8 cellular contexts compared by ENCODE assay signal in genomic region chr14:39176263-39177167, GRCh38. TPM values are rescaled to one million over a fixed set of nuclear protein-coding genes. Genes with fewer than 3 reads are reported as not detected.
DNase-seq lines count a peak whose midpoint lies in the region; ATAC-seq and TF ChIP-seq lines count a peak whose summit lies in the region.

No MANE protein-coding gene starts in this region.

- peaks cover 19% of the 10 kb centered on the region for H3K36me3 Mint-ChIP-seq in mesothelial cell of epicardium

- no peak for TF ChIP-seq CTCF in right atrium auricular region (IDR thresholded peaks at IDR 0.05)
- TF ChIP-seq CTCF in brain microvascular endothelial cell (IDR thresholded peaks at IDR 0.05; ENCODE audit: low read depth, low read length, missing control alignments), result no peak
- TF ChIP-seq CTCF in mesothelial cell of epicardium (IDR thresholded peaks at IDR 0.05; ENCODE audit: unreplicated experiment), result no peak
- TF ChIP-seq CTCF in uterus (IDR thresholded peaks at IDR 0.05), result no peak

- no peaks in the 10 kb centered on the region for H3K9me3 Mint-ChIP-seq in mesothelial cell of epicardium

- H3K4me3 Mint-ChIP-seq in mesothelial cell of epicardium, result peak overlapping the region; percentile 95

- intact Hi-C loops in left cardiac atrium (cut with DNase I), result loop anchor here in 1 of 2 donors (5.0 kb wide), 1 partner anchor 251 kb away; no protein-coding TSS in a partner anchor
- intact Hi-C loops in uterus (cut with DNase I; ENCODE audit: low total_unique reads), result no loop called here

- H3K27me3 Mint-ChIP-seq in mesothelial cell of epicardium (ENCODE audit: low read depth), result no peaks in the 10 kb centered on the region

- no peaks in the 10 kb centered on the region for H3K9me3 ChIP-seq in right atrium auricular region
- H3K9me3 ChIP-seq in uterus, result no peaks in the 10 kb centered on the region

- in situ Hi-C loops in brain microvascular endothelial cell (cut with HindIII; ENCODE audit: low pct_ligation_motif_present, low sequenced_read_pairs), result no loop called here

- H3K27me3 ChIP-seq in right atrium auricular region, result no peaks in the 10 kb centered on the region
- no peaks in the 10 kb centered on the region for H3K27me3 ChIP-seq in brain microvascular endothelial cell (replicated peaks)
- H3K27me3 ChIP-seq in uterus, result no peaks in the 10 kb centered on the region

- peaks cover 52% of the 10 kb centered on the region for H3K36me3 ChIP-seq in right atrium auricular region
- H3K36me3 ChIP-seq in brain microvascular endothelial cell (replicated peaks), result peaks cover 52% of the 10 kb centered on the region
- peaks cover 0 to 3% of the 10 kb centered on the region in 2 donors for H3K36me3 ChIP-seq in uterus

- peaks cover 11% of the 10 kb centered on the region for H3K4me1 Mint-ChIP-seq in mesothelial cell of epicardium

- DNase-seq in right atrium auricular region (ENCODE audit: low spot score) (no peak), left cardiac atrium (no peak), brain microvascular endothelial cell (no peak), mesothelial cell of epicardium (ENCODE audit: low spot score in 2 of 2, unreplicated experiment in 2 of 2) (no peak), uterus (no peak), HPDE6-E6E7 (ENCODE audit: extremely low spot score) (no peak), DMS 273 (lab: John Stamatoyannopoulos, UW; ENCODE audit: unreplicated experiment) (no peak), kidney glomerular epithelial cell (lab: John Stamatoyannopoulos, UW) (no peak)

- H3K27ac Mint-ChIP-seq in mesothelial cell of epicardium, result peak overlapping the region; percentile 100

- peak overlapping the region; percentile 85 to 96 for H3K4me3 ChIP-seq in right atrium auricular region
- H3K4me3 ChIP-seq in brain microvascular endothelial cell (ENCODE audit: low read depth, low read length), result peak overlapping the region; percentile 97
- peak overlapping the region; percentile 77 to 93 for H3K4me3 ChIP-seq in uterus

- H3K27ac ChIP-seq in right atrium auricular region (peak overlapping the region in 1 of 2 donors; percentile 91), brain microvascular endothelial cell (no peak overlapping the region), uterus (peak overlapping the region; percentile 90 to 97)

- ATAC-seq in left cardiac atrium, result no peak

- peaks cover 0 to 22% of the 10 kb centered on the region in 2 donors for H3K4me1 ChIP-seq in right atrium auricular region
- H3K4me1 ChIP-seq in uterus, result peaks cover 8 to 10% of the 10 kb centered on the region in 2 donors

- TF ChIP-seq POLR2A in uterus (IDR thresholded peaks at IDR 0.05), result no peak

RNA-seq across cellular contexts. Expression of gene PNN, which starts 1.5 kb away (rescaled TPM):
- total RNA-seq in right atrium auricular region (10 to 100 TPM; 11.4 to 13.4 TPM), left cardiac atrium (10 to 100 TPM; 27.1 to 31.2 TPM), mesothelial cell of epicardium (118 to 131 TPM (median 125 TPM) in 3 replicates), uterus (10 to 100 TPM; 17.9 to 79.0 (median 39.2) TPM)

RNA-seq across cellular contexts. Expression of gene TRAPPC6B, which starts 6.4 kb away (rescaled TPM):
- total RNA-seq in right atrium auricular region (10 to 100 TPM; 14.9 to 16.5 TPM), left cardiac atrium (10 to 100 TPM; 21.1 to 25.0 TPM), mesothelial cell of epicardium (18.9 to 20.1 TPM (median 20.0 TPM) in 3 replicates), uterus (10 to 100 TPM; 25.3 to 59.0 (median 27.9) TPM)

RNA-seq across cellular contexts. Expression of gene MIA2, which starts 57.2 kb away (rescaled TPM):
- total RNA-seq in right atrium auricular region (10 to 100 TPM; 14.2 to 34.2 TPM), left cardiac atrium (10 to 100 TPM; 16.9 to 20.2 TPM), mesothelial cell of epicardium (18.9 to 21.3 TPM (median 19.7 TPM) in 3 replicates), uterus (10 to 100 TPM; 15.3 to 38.2 (median 23.9) TPM)
